In genomic region chr14:93014038-93015023, GRCh38 we compare ENCODE assay signal across 11 cellular contexts.
DNase-seq lines count a peak whose midpoint lies in the region; ATAC-seq and TF ChIP-seq lines count a peak whose summit lies in the region.
"Had no signal": no experiment of that assay in that cellular context is flagged by ENCODE, and none has a peak within 500 bp of the region (broad histone marks: within the 10 kb centered on the region; RNA-seq: fewer than 3 reads in every experiment).

No MANE protein-coding gene starts in this region.

- H3K4me1 ChIP-seq in H9 (ENCODE audit: insufficient read depth, low read length) (no peaks in the 10 kb centered on the region; the same call in 1 of the 2 replicates), breast epithelium (peaks cover 5 to 9% of the 10 kb centered on the region in 2 donors)
- H3K4me1 ChIP-seq: Caco-2 had no signal

- no peaks in the 10 kb centered on the region for H4K20me1 ChIP-seq in H9 (ENCODE audit: control insufficient read depth, insufficient read depth, insufficient read length)

- H3K27ac Mint-ChIP-seq in H9 (peak overlapping the region in 2 of 3 experiments; percentile 72 to 74; a peak in 3 of 7 replicates), nephron progenitor cell (peak overlapping the region; percentile 47)

- H3K36me3 Mint-ChIP-seq in H9 (ENCODE audit: insufficient read depth in 1 of 3, low read depth in 3 of 3) (peaks cover 2 to 12% (median 12%) of the 10 kb centered on the region in 3 experiments; a peak in 6 of 7 replicates), nephron progenitor cell (ENCODE audit: low read depth) (no peaks in the 10 kb centered on the region)

- H2BK5ac ChIP-seq in H9 (ENCODE audit: insufficient read length, low read length), result no peak overlapping the region

- no peaks in the 10 kb centered on the region for H3K23me2 ChIP-seq in H9 (ENCODE audit: insufficient read length, low read depth, low read length, poor library complexity, severe bottlenecking)

- DNase-seq in H9, result no peak
- no peak for DNase-seq in breast epithelium (ENCODE audit: low spot score in 2 of 2)
- no peak for DNase-seq in nephron progenitor cell
- DNase-seq in GM10248 (ENCODE audit: extremely low spot score), result no peak
- DNase-seq in SHP77 treated with DMSO at 0.1 percent for 48 hours (lab: John Stamatoyannopoulos, UW), result no peak
- DNase-seq in amniotic stem cell (lab: John Stamatoyannopoulos, UW), result no peak
- DNase-seq: Caco-2; central memory CD4-positive, alpha-beta T cell; stimulated activated CD4-positive, alpha-beta T cell treated with anti-CD3 and anti-CD28 coated beads, Interleukin-4, amount 100 ng/mL, for 4 hours had no signal

- TF ChIP-seq CTCF in C4-2B (conservative IDR thresholded peaks at IDR 0.05) (no peak), H9 (conservative IDR thresholded peaks at IDR 0.05) (no peak), breast epithelium (IDR thresholded peaks at IDR 0.05) (no peak), nephron progenitor cell (IDR thresholded peaks at IDR 0.05) (no peak), GM10248 (IDR thresholded peaks at IDR 0.05; ENCODE audit: control extremely low read depth, extremely low read depth, low read depth, missing control alignments) (no peak)

- no peak for TF ChIP-seq POLR2A in breast epithelium (IDR thresholded peaks at IDR 0.05)

- no peak overlapping the region for H4K5ac ChIP-seq in H9 (ENCODE audit: insufficient read length, low read depth, low read length)

- H2BK20ac ChIP-seq in H9 (ENCODE audit: low read depth, low read length, poor library complexity, severe bottlenecking), result no peak overlapping the region

- H4K91ac ChIP-seq in H9 (ENCODE audit: insufficient read length, low read depth, low read length), result no peak overlapping the region

- H3K27ac ChIP-seq in C4-2B (peak overlapping the region; percentile 98; the same call in 1 of the 2 replicates), H9 (ENCODE audit: insufficient read length, low read depth, low read length) (no peak overlapping the region), breast epithelium (peak overlapping the region; percentile 29 to 86)

- H3K9me3 Mint-ChIP-seq in H9 (no peaks in the 10 kb centered on the region), nephron progenitor cell (no peaks in the 10 kb centered on the region)

- POLR2A ChIA-PET in GM10248 (lab: Yijun Ruan, JAX), result no interaction called here

- H2BK12ac ChIP-seq in H9 (ENCODE audit: insufficient read length, low read depth, low read length), result no peak overlapping the region

- H3K27me3 Mint-ChIP-seq in H9 (ENCODE audit: low read depth), result no peaks in the 10 kb centered on the region
- H3K27me3 Mint-ChIP-seq in nephron progenitor cell (ENCODE audit: low read depth, poor library complexity), result peaks cover 5% of the 10 kb centered on the region

- H3K56ac ChIP-seq in H9 (ENCODE audit: insufficient read length, low read depth, low read length), result no peak overlapping the region

- H3K4me2 ChIP-seq in H9 (ENCODE audit: insufficient read depth, insufficient read length, low read length), result no peak overlapping the region

- H4K8ac ChIP-seq in H9 (replicated peaks; ENCODE audit: insufficient read length, low read depth, low read length), result no peak overlapping the region

- no peak overlapping the region for H3K14ac ChIP-seq in H9 (ENCODE audit: insufficient read depth, low read length)

- H3K9me3 ChIP-seq in H9 (ENCODE audit: control insufficient read depth, low read depth, low read length), result no peaks in the 10 kb centered on the region
- H3K9me3 ChIP-seq in breast epithelium, result no peaks in the 10 kb centered on the region
- H3K9me3 ChIP-seq: Caco-2 had no signal

- H3K79me1 ChIP-seq in H9 (ENCODE audit: insufficient read depth, low read depth, low read length, poor library complexity, severe bottlenecking), result no peaks in the 10 kb centered on the region

- H3K18ac ChIP-seq in H9 (ENCODE audit: insufficient read length, low read depth, low read length), result no peak overlapping the region

- H3K79me2 ChIP-seq in H9 (ENCODE audit: insufficient read depth, low read length), result no peaks in the 10 kb centered on the region

- H3K4me1 Mint-ChIP-seq in H9 (peaks cover 28 to 29% of the 10 kb centered on the region in 2 experiments), nephron progenitor cell (peaks cover 88% of the 10 kb centered on the region)

- H3T11ph ChIP-seq in H9 (ENCODE audit: low read length), result no peak overlapping the region

- WGBS in H9 (ENCODE audit: extremely low coverage, insufficient read length, low lambda C conversion rate), result no CpG with 5 or more reads among the region's 20 CpGs

- H3K23ac ChIP-seq in H9 (ENCODE audit: insufficient read length, low read depth, low read length), result no peak overlapping the region

- no peaks in the 10 kb centered on the region for H3K27me3 ChIP-seq in H9 (ENCODE audit: insufficient read depth, low read length)
- no peaks in the 10 kb centered on the region for H3K27me3 ChIP-seq in breast epithelium

- H2BK15ac ChIP-seq in H9 (ENCODE audit: low read depth, low read length), result no peak overlapping the region

- CTCF ChIA-PET in GM10248 (lab: Yijun Ruan, JAX), result interaction anchor here (1.4 to 2.2 kb wide), 2 partner anchors 20 kb away, joined by 4 to 6 read pairs; no protein-coding TSS in a partner anchor

- H2BK120ac ChIP-seq in H9 (ENCODE audit: low read depth, low read length, poor library complexity, severe bottlenecking), result no peak overlapping the region

- ATAC-seq in GM21390 (IDR thresholded peaks at IDR 0.05; ENCODE audit: unreplicated experiment), result no peak

- no peak overlapping the region for H3K4me3 ChIP-seq in breast epithelium

- H2AFZ ChIP-seq in H9 (ENCODE audit: low read length), result no peak overlapping the region

- intact Hi-C loops in breast epithelium (cut with DNase I; ENCODE audit: low total_unique reads), result no loop called here

- no peak overlapping the region for H2AK5ac ChIP-seq in H9 (ENCODE audit: insufficient read length, low read length)

- H3K36me3 ChIP-seq in breast epithelium, result no peaks in the 10 kb centered on the region

- H3K9ac ChIP-seq in H9 (ENCODE audit: extremely low read depth, insufficient read length, low read length), result no peak overlapping the region

- H3K4me3 Mint-ChIP-seq in H9 (no peak overlapping the region), nephron progenitor cell (no peak overlapping the region)

- H3K4ac ChIP-seq in H9 (ENCODE audit: low read depth, low read length), result no peak overlapping the region
